Comparison of ENCODE assay signal across 27 cellular contexts in the genomic region with DNA sequence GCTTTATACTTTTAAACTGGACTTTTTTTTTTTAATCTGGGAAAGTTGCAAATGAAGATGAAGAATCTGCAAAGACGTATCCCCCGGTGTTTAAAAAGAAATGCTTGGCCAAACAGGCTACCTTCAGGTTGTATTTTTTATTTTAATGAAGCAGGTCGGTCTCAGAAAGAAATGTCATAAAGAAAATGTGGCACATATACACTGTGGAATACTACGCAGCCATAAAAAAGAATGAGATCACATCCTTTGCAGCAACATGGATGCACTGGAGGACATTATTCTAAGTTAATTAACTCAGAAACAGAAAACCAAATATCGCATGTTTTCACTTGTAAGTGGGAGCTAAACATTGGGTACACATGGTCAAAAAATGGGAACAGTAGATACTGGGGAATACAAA.
"Had no signal": no experiment of that assay in that cellular context is flagged by ENCODE, and none has a peak within 500 bp of the region (broad histone marks: within the 10 kb centered on the region; RNA-seq: fewer than 3 reads in every experiment).

No MANE protein-coding gene starts in this region.

- H3K27ac ChIP-seq: epithelial cell of prostate, prostate gland, right atrium auricular region, sigmoid colon, thyroid gland, vagina had no signal

- H3K4me3 ChIP-seq: gastrocnemius medialis, mucosa of descending colon, prostate gland, right atrium auricular region, sigmoid colon, stomach, thyroid gland, vagina had no signal

- H3K27me3 Mint-ChIP-seq: dendritic cell treated with granulocyte-macrophage colony-stimulating factor and Interleukin-4, amounts not matched to agents 40 ng/mL and 50 ng/mL, for 4 days; natural killer cell treated with Interleukin-12 subunit alpha and Interleukin-12 subunit beta and Interleukin-15 and Interleukin-18, amount 100 ng/mL, for 72 hours had no signal

- H3K9me3 ChIP-seq: gastrocnemius medialis, mucosa of descending colon, prostate gland, right atrium auricular region, sigmoid colon, stomach, thyroid gland, vagina had no signal

- H3K27ac Mint-ChIP-seq: dendritic cell treated with granulocyte-macrophage colony-stimulating factor and Interleukin-4, amounts not matched to agents 40 ng/mL and 50 ng/mL, for 4 days; endodermal cell; mesothelial cell of epicardium; natural killer cell treated with Interleukin-12 subunit alpha and Interleukin-12 subunit beta and Interleukin-15 and Interleukin-18, amount 100 ng/mL, for 72 hours; stimulated activated effector memory CD8-positive, alpha-beta T cell treated with anti-CD3 and anti-CD28 coated beads, Interleukin-12 subunit alpha, Interleukin-12 subunit beta, amount 100 ng/mL, for 72 hours had no signal

- FAIRE-seq: kidney had no signal

- ATAC-seq: esophagus mucosa; gastrocnemius medialis; mucosa of descending colon; natural killer cell treated with Interleukin-12 subunit alpha and Interleukin-12 subunit beta and Interleukin-15 and Interleukin-18, amount 100 ng/mL, for 72 hours; stimulated activated effector memory CD8-positive, alpha-beta T cell treated with anti-CD3 and anti-CD28 coated beads, Interleukin-12 subunit alpha, Interleukin-12 subunit beta, amount 100 ng/mL, for 72 hours had no signal

- H3K4me3 Mint-ChIP-seq: dendritic cell treated with granulocyte-macrophage colony-stimulating factor and Interleukin-4, amounts not matched to agents 40 ng/mL and 50 ng/mL, for 4 days; endodermal cell; mesothelial cell of epicardium; natural killer cell treated with Interleukin-12 subunit alpha and Interleukin-12 subunit beta and Interleukin-15 and Interleukin-18, amount 100 ng/mL, for 72 hours; neural crest cell; stimulated activated effector memory CD8-positive, alpha-beta T cell treated with anti-CD3 and anti-CD28 coated beads, Interleukin-12 subunit alpha, Interleukin-12 subunit beta, amount 100 ng/mL, for 72 hours had no signal

- H3K9me3 Mint-ChIP-seq: dendritic cell treated with granulocyte-macrophage colony-stimulating factor and Interleukin-4, amounts not matched to agents 40 ng/mL and 50 ng/mL, for 4 days; naive B cell; natural killer cell treated with Interleukin-12 subunit alpha and Interleukin-12 subunit beta and Interleukin-15 and Interleukin-18, amount 100 ng/mL, for 72 hours; neural crest cell; stimulated activated effector memory CD8-positive, alpha-beta T cell treated with anti-CD3 and anti-CD28 coated beads, Interleukin-12 subunit alpha, Interleukin-12 subunit beta, amount 100 ng/mL, for 72 hours had no signal

- H3K36me3 ChIP-seq: gastrocnemius medialis, prostate gland, right atrium auricular region, sigmoid colon, stomach, thyroid gland, vagina had no signal

- H3K36me3 Mint-ChIP-seq: mesothelial cell of epicardium; naive B cell; natural killer cell treated with Interleukin-12 subunit alpha and Interleukin-12 subunit beta and Interleukin-15 and Interleukin-18, amount 100 ng/mL, for 72 hours; stimulated activated effector memory CD8-positive, alpha-beta T cell treated with anti-CD3 and anti-CD28 coated beads, Interleukin-12 subunit alpha, Interleukin-12 subunit beta, amount 100 ng/mL, for 72 hours had no signal

- H3K27me3 ChIP-seq: gastrocnemius medialis, right atrium auricular region, sigmoid colon, stomach, thyroid gland, vagina had no signal

- DNase-seq: effector CD8-positive, alpha-beta T cell; foreskin fibroblast; gastrocnemius medialis; head of caudate nucleus; kidney; mesenchymal stem cell; mucosa of descending colon; naive B cell; nucleus accumbens; sigmoid colon; stimulated activated CD4-positive, alpha-beta T cell treated with anti-CD3 and anti-CD28 coated beads, Interleukin-2, amount 100 ng/mL, for 24 hours; stimulated activated CD4-positive, alpha-beta T cell treated with anti-CD3 and anti-CD28 coated beads, Interleukin-4, amount 100 ng/mL, for 24 hours; stimulated activated naive CD4-positive, alpha-beta T cell treated with Interleukin-2 at 50 U/mL for 16 hours; stomach; thyroid gland; trophoblast cell had no signal
